Comparison of ENCODE assay signal across 22 cellular contexts in genomic region chr9:133234577-133235322, GRCh38. TPM values are rescaled to one million over a fixed set of nuclear protein-coding genes. Genes with fewer than 3 reads are reported as not detected.
DNase-seq lines count a peak whose midpoint lies in the region; ATAC-seq and TF ChIP-seq lines count a peak whose summit lies in the region.
"Had no signal": no experiment of that assay in that cellular context is flagged by ENCODE, and none has a peak within 500 bp of the region (broad histone marks: within the 10 kb centered on the region; RNA-seq: fewer than 3 reads in every experiment).

No MANE protein-coding gene starts in this region.

- peaks cover 15% of the 10 kb centered on the region for H3K4me1 ChIP-seq in osteoblast (ENCODE audit: insufficient read depth, low read length)

- no peak overlapping the region for H3K4me2 ChIP-seq in osteoblast (ENCODE audit: insufficient read depth, low read length)

- H3K27me3 Mint-ChIP-seq in activated CD8-positive, alpha-beta memory T cell treated with anti-CD3 and anti-CD28 coated beads, Interleukin-2, amount 10 ng/mL, durations not matched to agents 7 days and 5 days, result peaks cover 15% of the 10 kb centered on the region
- H3K27me3 Mint-ChIP-seq in endothelial cell (ENCODE audit: unreplicated experiment), result peaks cover 4% of the 10 kb centered on the region
- peaks cover 59% of the 10 kb centered on the region for H3K27me3 Mint-ChIP-seq in stimulated activated memory B cell treated with anti-CD40 and anti-IgM and Interleukin-4, amounts not matched to agents 10 μg/mL and 1 μg/mL and 100 μg/mL, for 72 hours

- H2AFZ ChIP-seq in osteoblast (ENCODE audit: low read length), result no peak overlapping the region

- H3K27ac ChIP-seq in osteoblast (ENCODE audit: low read depth, low read length), result no peak overlapping the region
- H3K27ac ChIP-seq in RWPE1, result no peak overlapping the region
- H3K27ac ChIP-seq: Peyer's patch had no signal

- no peaks in the 10 kb centered on the region for H3K36me3 Mint-ChIP-seq in activated CD8-positive, alpha-beta memory T cell treated with anti-CD3 and anti-CD28 coated beads, Interleukin-2, amount 10 ng/mL, durations not matched to agents 7 days and 5 days
- H3K36me3 Mint-ChIP-seq in endothelial cell (ENCODE audit: low read depth, unreplicated experiment), result no peaks in the 10 kb centered on the region
- no peaks in the 10 kb centered on the region for H3K36me3 Mint-ChIP-seq in stimulated activated memory B cell treated with anti-CD40 and anti-IgM and Interleukin-4, amounts not matched to agents 10 μg/mL and 1 μg/mL and 100 μg/mL, for 72 hours
- H3K36me3 Mint-ChIP-seq: CD14-positive monocyte had no signal

- no peak overlapping the region for H3K4me3 Mint-ChIP-seq in activated CD8-positive, alpha-beta memory T cell treated with anti-CD3 and anti-CD28 coated beads, Interleukin-2, amount 10 ng/mL, durations not matched to agents 7 days and 5 days
- H3K4me3 Mint-ChIP-seq in endothelial cell (ENCODE audit: unreplicated experiment), result no peak overlapping the region
- no peak overlapping the region for H3K4me3 Mint-ChIP-seq in stimulated activated memory B cell treated with anti-CD40 and anti-IgM and Interleukin-4, amounts not matched to agents 10 μg/mL and 1 μg/mL and 100 μg/mL, for 72 hours
- H3K4me3 Mint-ChIP-seq: CD14-positive monocyte, HFFc6 had no signal

- H3K9me3 Mint-ChIP-seq in activated CD8-positive, alpha-beta memory T cell treated with anti-CD3 and anti-CD28 coated beads, Interleukin-2, amount 10 ng/mL, durations not matched to agents 7 days and 5 days (ENCODE audit: low read depth), result no peaks in the 10 kb centered on the region
- H3K9me3 Mint-ChIP-seq in endothelial cell (ENCODE audit: unreplicated experiment), result no peaks in the 10 kb centered on the region
- H3K9me3 Mint-ChIP-seq in stimulated activated memory B cell treated with anti-CD40 and anti-IgM and Interleukin-4, amounts not matched to agents 10 μg/mL and 1 μg/mL and 100 μg/mL, for 72 hours, result peaks cover 4% of the 10 kb centered on the region
- H3K9me3 Mint-ChIP-seq: CD14-positive monocyte, HFFc6 had no signal

- no peak for TF ChIP-seq CTCF in endothelial cell (IDR thresholded peaks at IDR 0.05; ENCODE audit: unreplicated experiment)
- no peak for TF ChIP-seq CTCF in osteoblast (IDR thresholded peaks at IDR 0.05; ENCODE audit: extremely low read depth, low read depth, low read length)
- no peak for TF ChIP-seq CTCF in RWPE1 (conservative IDR thresholded peaks at IDR 0.05; ENCODE audit: low read depth)

- H3K36me3 ChIP-seq in osteoblast (ENCODE audit: insufficient read depth, low read length), result no peaks in the 10 kb centered on the region
- H3K36me3 ChIP-seq: Peyer's patch had no signal

- no peak for ATAC-seq in activated CD8-positive, alpha-beta memory T cell treated with anti-CD3 and anti-CD28 coated beads, Interleukin-2, amount 10 ng/mL, durations not matched to agents 7 days and 5 days
- peak; percentile 28 for ATAC-seq in stimulated activated memory B cell treated with anti-CD40 and anti-IgM and Interleukin-4, amounts not matched to agents 10 μg/mL and 1 μg/mL and 100 μg/mL, for 72 hours
- no peak for ATAC-seq in HG02623 (IDR thresholded peaks at IDR 0.05; ENCODE audit: unreplicated experiment)

- no peak overlapping the region for H3K27ac Mint-ChIP-seq in activated CD8-positive, alpha-beta memory T cell treated with anti-CD3 and anti-CD28 coated beads, Interleukin-2, amount 10 ng/mL, durations not matched to agents 7 days and 5 days
- peak overlapping the region; percentile 84 for H3K27ac Mint-ChIP-seq in endothelial cell (ENCODE audit: unreplicated experiment)
- H3K27ac Mint-ChIP-seq in stimulated activated memory B cell treated with anti-CD40 and anti-IgM and Interleukin-4, amounts not matched to agents 10 μg/mL and 1 μg/mL and 100 μg/mL, for 72 hours, result no peak overlapping the region
- H3K27ac Mint-ChIP-seq: HFFc6 had no signal

- H3K9me3 ChIP-seq in osteoblast (ENCODE audit: low read depth, low read length), result no peaks in the 10 kb centered on the region
- H3K9me3 ChIP-seq: Peyer's patch had no signal

- CTCF ChIA-PET in activated CD8-positive, alpha-beta memory T cell treated with anti-CD3 and anti-CD28 coated beads, Interleukin-2, amount 10 ng/mL, durations not matched to agents 7 days and 5 days (lab: Charles Lee), result no interaction called here
- CTCF ChIA-PET in RWPE1 (lab: Yijun Ruan, JAX), result no interaction called here

- H3K4me3 ChIP-seq in osteoblast (ENCODE audit: insufficient read depth, low read length), result no peak overlapping the region
- H3K4me3 ChIP-seq: Peyer's patch had no signal

- POLR2A ChIA-PET in RWPE1 (lab: Yijun Ruan, JAX; ENCODE audit: low non-redundant PET), result no interaction called here

- DNase-seq in activated CD8-positive, alpha-beta memory T cell treated with anti-CD3 and anti-CD28 coated beads for 24 hours, result peak; percentile 46
- no peak for DNase-seq in activated CD8-positive, alpha-beta memory T cell treated with anti-CD3 and anti-CD28 coated beads, Interleukin-2, amount 10 ng/mL, durations not matched to agents 7 days and 5 days
- DNase-seq in endothelial cell (ENCODE audit: low spot score) (no peak), osteoblast (ENCODE audit: insufficient read length, low spot score, missing footprints) (peak; percentile 15), RWPE1 (ENCODE audit: low spot score) (no peak), EL (no peak)
- DNase-seq: 8988T; DMS79 treated with DMSO at 0.1 percent for 48 hours; HFFc6; KG1; NCI-H1417; NCI-H187; NCI-H2107; NCI-H510A; NCI-H748 treated with DMSO at 0.1 percent for 48 hours; NK-92 treated with Interleukin-12 subunit alpha and Interleukin-12 subunit beta, amount 100 ng/mL, for 24 hours; Peyer's patch had no signal

- H3K4me1 Mint-ChIP-seq in activated CD8-positive, alpha-beta memory T cell treated with anti-CD3 and anti-CD28 coated beads, Interleukin-2, amount 10 ng/mL, durations not matched to agents 7 days and 5 days, result peaks cover 6% of the 10 kb centered on the region
- H3K4me1 Mint-ChIP-seq in endothelial cell (ENCODE audit: unreplicated experiment), result peaks cover 26% of the 10 kb centered on the region
- H3K4me1 Mint-ChIP-seq in stimulated activated memory B cell treated with anti-CD40 and anti-IgM and Interleukin-4, amounts not matched to agents 10 μg/mL and 1 μg/mL and 100 μg/mL, for 72 hours, result peaks cover 19% of the 10 kb centered on the region

- H3K79me2 ChIP-seq in osteoblast (ENCODE audit: insufficient read depth, low read length), result no peaks in the 10 kb centered on the region

- no peaks in the 10 kb centered on the region for H4K20me1 ChIP-seq in osteoblast (ENCODE audit: insufficient read depth, low read length)

- H3K27me3 ChIP-seq in osteoblast (ENCODE audit: insufficient read depth, low read length), result no peaks in the 10 kb centered on the region
- H3K27me3 ChIP-seq: Peyer's patch had no signal

RNA-seq across cellular contexts. Expression of gene OBP2B, which starts 25.7 kb away (rescaled TPM):
- not detected for total RNA-seq in activated CD8-positive, alpha-beta memory T cell treated with anti-CD3 and anti-CD28 coated beads, Interleukin-2, amount 10 ng/mL, durations not matched to agents 7 days and 5 days
- not detected for total RNA-seq in endothelial cell (ENCODE audit: unreplicated experiment)
- not detected in 2 replicates for total RNA-seq in osteoblast
- total RNA-seq: G401, HFFc6, HT-29, Peyer's patch had no signal

RNA-seq across cellular contexts. Expression of gene ABO, which starts 40.3 kb away (rescaled TPM):
- total RNA-seq in activated CD8-positive, alpha-beta memory T cell treated with anti-CD3 and anti-CD28 coated beads, Interleukin-2, amount 10 ng/mL, durations not matched to agents 7 days and 5 days, result not detected
- 1.4 TPM for total RNA-seq in endothelial cell (ENCODE audit: unreplicated experiment)
- not detected in 2 replicates for total RNA-seq in osteoblast
- total RNA-seq: G401, HFFc6 had no signal

Comparison
In these comparisons a context has a peak if more than half of its experiments do, and no peak if none do; other contexts are left out.
1. DNase-seq: peak in activated CD8-positive, alpha-beta memory T cell treated with anti-CD3 and anti-CD28 coated beads for 24 hours (single experiment) and osteoblast (single experiment); none in activated CD8-positive, alpha-beta memory T cell treated with anti-CD3 and anti-CD28 coated beads, Interleukin-2, amount 10 ng/mL, durations not matched to agents 7 days and 5 days (single experiment), endothelial cell (single experiment), RWPE1 (single experiment) and EL (single experiment).